In genomic region chr20:57451759-57452661, GRCh38 we compare ENCODE assay signal across 10 cellular contexts.
A peak's percentile ranks its signal among the peaks of the same experiment; 100 is the strongest.
DNase-seq lines count a peak whose midpoint lies in the region; ATAC-seq and TF ChIP-seq lines count a peak whose summit lies in the region.
"Had no signal": no experiment of that assay in that cellular context is flagged by ENCODE, and none has a peak within 500 bp of the region (broad histone marks: within the 10 kb centered on the region; RNA-seq: fewer than 3 reads in every experiment).

No MANE protein-coding gene starts in this region.

- H3K27ac ChIP-seq in naive thymus-derived CD4-positive, alpha-beta T cell (ENCODE audit: low read depth, low read length): no peak overlapping the region
- H3K27ac ChIP-seq: SJSA1 had no signal

- peak; percentile 61 for ATAC-seq in activated CD8-positive, alpha-beta T cell treated with anti-CD3 and anti-CD28 coated beads, Interleukin-2, amount 10 ng/mL, durations not matched to agents 7 days and 5 days
- peak; percentile 66 for ATAC-seq in naive thymus-derived CD4-positive, alpha-beta T cell
- no peak for ATAC-seq in GM21528 (IDR thresholded peaks at IDR 0.05; ENCODE audit: low FRiP score, unreplicated experiment)
- no peak for ATAC-seq in HG02884 (IDR thresholded peaks at IDR 0.05; ENCODE audit: unreplicated experiment)
- ATAC-seq: HCT116 had no signal

- peak overlapping the region; percentile 14 for H3K4me3 ChIP-seq in naive thymus-derived CD4-positive, alpha-beta T cell (ENCODE audit: low read length)
- H3K4me3 ChIP-seq: SJSA1 had no signal

- in situ Hi-C loops in KBM-7 (cut with MboI; ENCODE audit: low pct_unique_long_range_greater_than_20kb, low sequenced_read_pairs): no loop called here

- H3K27me3 ChIP-seq in naive thymus-derived CD4-positive, alpha-beta T cell (ENCODE audit: control insufficient read depth in 2 of 2, insufficient read depth in 2 of 2, low read length in 2 of 2): no peaks in the 10 kb centered on the region
- H3K27me3 ChIP-seq: SJSA1 had no signal

- peaks cover 38% of the 10 kb centered on the region for H3K4me1 Mint-ChIP-seq in activated CD8-positive, alpha-beta T cell treated with anti-CD3 and anti-CD28 coated beads, Interleukin-2, amount 10 ng/mL, durations not matched to agents 7 days and 5 days (ENCODE audit: low read depth)
- peaks cover 26 to 52% (median 45%) of the 10 kb centered on the region in 7 donors for H3K4me1 Mint-ChIP-seq in naive thymus-derived CD4-positive, alpha-beta T cell
- H3K4me1 Mint-ChIP-seq in Calu3 (ENCODE audit: low read depth, unreplicated experiment): peaks cover 8% of the 10 kb centered on the region

- H3K9me3 Mint-ChIP-seq in activated CD8-positive, alpha-beta T cell treated with anti-CD3 and anti-CD28 coated beads, Interleukin-2, amount 10 ng/mL, durations not matched to agents 7 days and 5 days (ENCODE audit: insufficient read depth): no peaks in the 10 kb centered on the region
- H3K9me3 Mint-ChIP-seq in naive thymus-derived CD4-positive, alpha-beta T cell: no peaks in the 10 kb centered on the region
- no peaks in the 10 kb centered on the region for H3K9me3 Mint-ChIP-seq in Calu3 (ENCODE audit: low read depth, unreplicated experiment)

- DNase-seq in Daoy (ENCODE audit: low read depth) (peak; percentile 41), KBM-7 (peak; percentile 96), Calu3 (no peak)
- DNase-seq in activated CD8-positive, alpha-beta T cell treated with anti-CD3 and anti-CD28 coated beads, Interleukin-2, amount 10 ng/mL, durations not matched to agents 7 days and 5 days: peak; percentile 65
- peak in 5 of 9 donors; percentile 17 to 64 (median 33) for DNase-seq in naive thymus-derived CD4-positive, alpha-beta T cell
- DNase-seq in activated effector memory CD4-positive, alpha-beta T cell treated with anti-CD3 and anti-CD28 coated beads, Interleukin-2, amount 50 U/mL, for 16 hours: no peak

- POLR2A ChIA-PET in activated CD8-positive, alpha-beta T cell treated with anti-CD3 and anti-CD28 coated beads, Interleukin-2, amount 10 ng/mL, durations not matched to agents 7 days and 5 days (lab: Charles Lee): no interaction called here
- POLR2A ChIA-PET in naive thymus-derived CD4-positive, alpha-beta T cell (lab: Charles Lee): interaction anchor here (1.9 to 2.1 kb wide), 2 partner anchors 19 to 54 kb away, joined by 8 read pairs; no protein-coding TSS in a partner anchor

- H3K4me3 Mint-ChIP-seq in activated CD8-positive, alpha-beta T cell treated with anti-CD3 and anti-CD28 coated beads, Interleukin-2, amount 10 ng/mL, durations not matched to agents 7 days and 5 days: peak overlapping the region; percentile 58
- peak overlapping the region; percentile 28 to 73 (median 64) for H3K4me3 Mint-ChIP-seq in naive thymus-derived CD4-positive, alpha-beta T cell
- H3K4me3 Mint-ChIP-seq in Calu3 (ENCODE audit: low read depth, unreplicated experiment): no peak overlapping the region

- no peaks in the 10 kb centered on the region for H3K36me3 ChIP-seq in naive thymus-derived CD4-positive, alpha-beta T cell (ENCODE audit: control insufficient read depth in 2 of 3, insufficient read depth in 3 of 3, low read length in 3 of 3)
- H3K36me3 ChIP-seq: SJSA1 had no signal

- intact Hi-C loops in naive thymus-derived CD4-positive, alpha-beta T cell (cut with micrococcal nuclease): loop anchor here in 1 of 2 donors (2.0 to 5.0 kb wide), 2 partner anchors 19 to 45 kb away; no protein-coding TSS in a partner anchor
- intact Hi-C loops in Calu3 (cut with micrococcal nuclease; ENCODE audit: unreplicated experiment): no loop called here

- no peaks in the 10 kb centered on the region for H3K9me3 ChIP-seq in naive thymus-derived CD4-positive, alpha-beta T cell (ENCODE audit: control insufficient read depth in 2 of 3, low read length in 3 of 3)
- H3K9me3 ChIP-seq: SJSA1 had no signal

- H3K36me3 Mint-ChIP-seq in activated CD8-positive, alpha-beta T cell treated with anti-CD3 and anti-CD28 coated beads, Interleukin-2, amount 10 ng/mL, durations not matched to agents 7 days and 5 days (ENCODE audit: low read depth): no peaks in the 10 kb centered on the region
- no peaks in the 10 kb centered on the region for H3K36me3 Mint-ChIP-seq in naive thymus-derived CD4-positive, alpha-beta T cell
- no peaks in the 10 kb centered on the region for H3K36me3 Mint-ChIP-seq in Calu3 (ENCODE audit: insufficient read depth, unreplicated experiment)

- peaks cover 22% of the 10 kb centered on the region for H3K27me3 Mint-ChIP-seq in activated CD8-positive, alpha-beta T cell treated with anti-CD3 and anti-CD28 coated beads, Interleukin-2, amount 10 ng/mL, durations not matched to agents 7 days and 5 days (ENCODE audit: low read depth)
- H3K27me3 Mint-ChIP-seq in naive thymus-derived CD4-positive, alpha-beta T cell: peaks cover 0 to 18% (median 0%) of the 10 kb centered on the region in 5 donors
- H3K27me3 Mint-ChIP-seq in Calu3 (ENCODE audit: unreplicated experiment): peaks cover 100% of the 10 kb centered on the region

- H3K27ac Mint-ChIP-seq in activated CD8-positive, alpha-beta T cell treated with anti-CD3 and anti-CD28 coated beads, Interleukin-2, amount 10 ng/mL, durations not matched to agents 7 days and 5 days: peak overlapping the region; percentile 86
- H3K27ac Mint-ChIP-seq in naive thymus-derived CD4-positive, alpha-beta T cell: peak overlapping the region; percentile 53 to 85 (median 83)
- no peak overlapping the region for H3K27ac Mint-ChIP-seq in Calu3 (ENCODE audit: unreplicated experiment)

- no TSS peak for BruUV-seq in Calu3 (replicated peaks; lab: Mats Ljungman, UMichigan)

- TF ChIP-seq CTCF in Calu3 (IDR thresholded peaks at IDR 0.05; ENCODE audit: unreplicated experiment): no peak

- CTCF ChIA-PET in activated CD8-positive, alpha-beta T cell treated with anti-CD3 and anti-CD28 coated beads, Interleukin-2, amount 10 ng/mL, durations not matched to agents 7 days and 5 days (lab: Charles Lee): no interaction called here
- CTCF ChIA-PET in naive thymus-derived CD4-positive, alpha-beta T cell (lab: Charles Lee): interaction anchor here (0.6 kb wide), 1 partner anchor 92 kb away, joined by 3 read pairs; no protein-coding TSS in a partner anchor
- CTCF ChIA-PET in Calu3 (lab: Charles Lee): no interaction called here

- H3K4me1 ChIP-seq in naive thymus-derived CD4-positive, alpha-beta T cell (ENCODE audit: control insufficient read depth in 2 of 2, insufficient read depth in 2 of 2, low read length in 2 of 2): peaks cover 16 to 37% of the 10 kb centered on the region in 2 donors

Comparison
In these comparisons a context has a peak if more than half of its experiments do, and no peak if none do; other contexts are left out.
1. DNase-seq: peak in Daoy (single experiment), KBM-7 (single experiment), activated CD8-positive, alpha-beta T cell treated with anti-CD3 and anti-CD28 coated beads, Interleukin-2, amount 10 ng/mL, durations not matched to agents 7 days and 5 days (single experiment) and naive thymus-derived CD4-positive, alpha-beta T cell (5 of 9); none in activated effector memory CD4-positive, alpha-beta T cell treated with anti-CD3 and anti-CD28 coated beads, Interleukin-2, amount 50 U/mL, for 16 hours (single experiment) and Calu3 (single experiment).
2. ATAC-seq: peak in activated CD8-positive, alpha-beta T cell treated with anti-CD3 and anti-CD28 coated beads, Interleukin-2, amount 10 ng/mL, durations not matched to agents 7 days and 5 days (single experiment) and naive thymus-derived CD4-positive, alpha-beta T cell (single experiment); none in GM21528 (single experiment) and HG02884 (single experiment).